In genomic region chr3:69182588-69183299, GRCh38 we compare ENCODE assay signal across 12 cellular contexts.
DNase-seq lines count a peak whose midpoint lies in the region; ATAC-seq, FAIRE-seq and TF ChIP-seq lines count a peak whose summit lies in the region.
"Had no signal": no experiment of that assay in that cellular context is flagged by ENCODE, and none has a peak within 500 bp of the region (broad histone marks: within the 10 kb centered on the region; RNA-seq: fewer than 3 reads in every experiment).

No MANE protein-coding gene starts in this region.

- H3K27me3 ChIP-seq in HepG2 (ENCODE audit: control insufficient read depth in 1 of 2, insufficient read depth in 2 of 2, low read length in 2 of 2), result no peaks in the 10 kb centered on the region
- no peaks in the 10 kb centered on the region for H3K27me3 ChIP-seq in right lobe of liver
- no peaks in the 10 kb centered on the region for H3K27me3 ChIP-seq in adipocyte (replicated peaks; ENCODE audit: control insufficient read depth, insufficient read depth, low read length)
- no peaks in the 10 kb centered on the region for H3K27me3 ChIP-seq in upper lobe of right lung

- H3K9me3 ChIP-seq in HepG2 (ENCODE audit: low read length) (no peaks in the 10 kb centered on the region), right lobe of liver (no peaks in the 10 kb centered on the region), adipocyte (ENCODE audit: control insufficient read depth, low read length) (no peaks in the 10 kb centered on the region), upper lobe of right lung (no peaks in the 10 kb centered on the region)

- no peak overlapping the region for H3K4me2 ChIP-seq in HepG2 (ENCODE audit: low read depth, low read length)

- 96% methylated on average over 8 of the region's 8 CpGs for WGBS in HepG2 (ENCODE audit: low lambda C conversion rate)
- WGBS in right lobe of liver (ENCODE audit: insufficient coverage, low coverage, low lambda C conversion rate, missing lambda C conversion rate), result 67% methylated on average over 8 of the region's 8 CpGs

- CTCF ChIA-PET in HepG2 (lab: Yijun Ruan, JAX; ENCODE audit: low intra/inter-chr PET ratio, low total read pairs), result no interaction called here

- H3K4me3 ChIP-seq in HepG2 (replicated peaks in 1 of 3; ENCODE audit: insufficient read depth in 1 of 3, low read depth in 2 of 3, low read length in 3 of 3), result no peak overlapping the region
- no peak overlapping the region for H3K4me3 ChIP-seq in right lobe of liver
- H3K4me3 ChIP-seq in adipocyte (ENCODE audit: low read length), result peak overlapping the region; percentile 26
- no peak overlapping the region for H3K4me3 ChIP-seq in upper lobe of right lung

- H3K27ac Mint-ChIP-seq in glutamatergic neuron (ENCODE audit: unreplicated experiment), result peak overlapping the region; percentile 65
- H3K27ac Mint-ChIP-seq: activated naive CD8-positive, alpha-beta T cell; CD4-positive, alpha-beta T cell had no signal

- ATAC-seq in HepG2, result no peak
- no peak for ATAC-seq in right lobe of liver
- ATAC-seq in upper lobe of right lung, result no peak
- no peak for ATAC-seq in GM19328 (IDR thresholded peaks at IDR 0.05; ENCODE audit: unreplicated experiment)
- ATAC-seq in GM21515 (IDR thresholded peaks at IDR 0.05; ENCODE audit: unreplicated experiment), result no peak

- BruUV-seq in HepG2 (replicated peaks; lab: Mats Ljungman, UMichigan), result no TSS peak

- POLR2A ChIA-PET in HepG2 (lab: Yijun Ruan, JAX), result interaction anchor here (1.0 to 1.3 kb wide), 2 partner anchors 17 to 18 kb away, joined by 3 to 11 read pairs; no protein-coding TSS in a partner anchor

- peaks cover 61% of the 10 kb centered on the region for H3K4me1 ChIP-seq in HepG2 (ENCODE audit: insufficient read depth, low read length)
- H3K4me1 ChIP-seq in right lobe of liver, result peaks cover 0 to 36% (median 16%) of the 10 kb centered on the region in 4 donors
- H3K4me1 ChIP-seq in adipocyte (ENCODE audit: control insufficient read depth, insufficient read depth, low read length), result peaks cover 12% of the 10 kb centered on the region
- peaks cover 15% of the 10 kb centered on the region for H3K4me1 ChIP-seq in upper lobe of right lung

- no peaks in the 10 kb centered on the region for H3K27me3 Mint-ChIP-seq in glutamatergic neuron (ENCODE audit: unreplicated experiment)
- H3K27me3 Mint-ChIP-seq: activated naive CD8-positive, alpha-beta T cell; CD4-positive, alpha-beta T cell had no signal

- H3K36me3 ChIP-seq in HepG2 (replicated peaks in 1 of 2; ENCODE audit: control insufficient read depth in 1 of 2, insufficient read depth in 2 of 2, low read length in 2 of 2), result peaks cover 0 to 10% of the 10 kb centered on the region in 2 experiments; a peak in 4 of 5 replicates
- peaks cover 7 to 52% (median 22%) of the 10 kb centered on the region in 4 donors for H3K36me3 ChIP-seq in right lobe of liver
- no peaks in the 10 kb centered on the region for H3K36me3 ChIP-seq in adipocyte (ENCODE audit: control insufficient read depth, insufficient read depth, low read length, severe bottlenecking)
- peaks cover 95% of the 10 kb centered on the region for H3K36me3 ChIP-seq in upper lobe of right lung

- TF ChIP-seq RAD21 in HepG2 (CRISPR knock-in tag; IDR thresholded peaks at IDR 0.05), result no peak

- TF ChIP-seq EP300 in HepG2 (IDR thresholded peaks at IDR 0.05; ENCODE audit: low read depth in 2 of 2, low read length in 2 of 2), result no peak
- TF ChIP-seq EP300 in HepG2 (CRISPR knock-in tag; IDR thresholded peaks at IDR 0.05; ENCODE audit: borderline replicate concordance), result no peak

- H3K27ac ChIP-seq in HepG2 (ENCODE audit: extremely low read length, insufficient read depth, low read length) (peak overlapping the region; percentile 93), right lobe of liver (peak overlapping the region in 1 of 3 donors; percentile 20), upper lobe of right lung (peak overlapping the region; percentile 13)
- H3K27ac ChIP-seq: HL-60 had no signal

- TF ChIP-seq POLR2A in HepG2 (IDR thresholded peaks at IDR 0.05; ENCODE audit: insufficient read depth in 1 of 2, low read depth in 2 of 2, low read length in 2 of 2) (no peak), right lobe of liver (IDR thresholded peaks at IDR 0.05) (no peak)

- peaks cover 8% of the 10 kb centered on the region for H3K4me1 Mint-ChIP-seq in glutamatergic neuron (ENCODE audit: low read depth, unreplicated experiment)

- no peak for TF ChIP-seq CTCF in HepG2 (CRISPR knock-in tag; IDR thresholded peaks at IDR 0.05)
- no peak for TF ChIP-seq CTCF in right lobe of liver (IDR thresholded peaks at IDR 0.05)
- TF ChIP-seq CTCF in glutamatergic neuron (IDR thresholded peaks at IDR 0.05; ENCODE audit: partially characterized antibody, unreplicated experiment), result no peak
- no peak for TF ChIP-seq CTCF in upper lobe of right lung (IDR thresholded peaks at IDR 0.05)

- H3K36me3 Mint-ChIP-seq in glutamatergic neuron (ENCODE audit: unreplicated experiment), result no peaks in the 10 kb centered on the region

- peaks cover 3% of the 10 kb centered on the region for H3K9me3 Mint-ChIP-seq in glutamatergic neuron (ENCODE audit: unreplicated experiment)
- H3K9me3 Mint-ChIP-seq: CD4-positive, alpha-beta T cell had no signal

- in situ Hi-C loops in HepG2 (cut with HindIII; ENCODE audit: extremely low pct_ligation_motif_present, low pct_unique_long_range_greater_than_20kb), result no loop called here

- no peak overlapping the region for H2AFZ ChIP-seq in HepG2 (ENCODE audit: low read length)

- no peaks in the 10 kb centered on the region for H3K79me2 ChIP-seq in HepG2 (ENCODE audit: insufficient read depth, low read length)

- H3K9ac ChIP-seq in HepG2 (ENCODE audit: insufficient read depth, low read depth, low read length) (no peak overlapping the region), adipocyte (ENCODE audit: low read length) (no peak overlapping the region)

- DNase-seq in HepG2 (ENCODE audit: low spot score) (no peak), right lobe of liver (no peak), adipocyte (ENCODE audit: low read depth) (peak; percentile 56), glutamatergic neuron (no peak), upper lobe of right lung (no peak), epidermal melanocyte (ENCODE audit: insufficient read length, low spot score) (no peak)
- DNase-seq: CD4-positive, alpha-beta T cell; NCI-H2227 treated with DMSO at 0.1 percent for 48 hours had no signal

- no peak for FAIRE-seq in HepG2 (lab: Jason Lieb, UNC)

- intact Hi-C loops in HepG2 (cut with micrococcal nuclease; ENCODE audit: unreplicated experiment) (no loop called here), right lobe of liver (cut with DNase I) (no loop called here), upper lobe of right lung (cut with DNase I) (no loop called here)

- no peaks in the 10 kb centered on the region for H4K20me1 ChIP-seq in HepG2 (ENCODE audit: insufficient read depth, low read length)

- H3K4me3 Mint-ChIP-seq in glutamatergic neuron (ENCODE audit: unreplicated experiment), result no peak overlapping the region
- H3K4me3 Mint-ChIP-seq: activated naive CD8-positive, alpha-beta T cell; CD4-positive, alpha-beta T cell had no signal

TF ChIP-seq in HepG2, 621 proteins besides CTCF, POLR2A, EP300 and RAD21:
- TF ChIP-seq KDM2A (CRISPR knock-in tag; IDR thresholded peaks at IDR 0.05; ENCODE audit: borderline replicate concordance, low read depth), result no peak
